In the genomic region with DNA sequence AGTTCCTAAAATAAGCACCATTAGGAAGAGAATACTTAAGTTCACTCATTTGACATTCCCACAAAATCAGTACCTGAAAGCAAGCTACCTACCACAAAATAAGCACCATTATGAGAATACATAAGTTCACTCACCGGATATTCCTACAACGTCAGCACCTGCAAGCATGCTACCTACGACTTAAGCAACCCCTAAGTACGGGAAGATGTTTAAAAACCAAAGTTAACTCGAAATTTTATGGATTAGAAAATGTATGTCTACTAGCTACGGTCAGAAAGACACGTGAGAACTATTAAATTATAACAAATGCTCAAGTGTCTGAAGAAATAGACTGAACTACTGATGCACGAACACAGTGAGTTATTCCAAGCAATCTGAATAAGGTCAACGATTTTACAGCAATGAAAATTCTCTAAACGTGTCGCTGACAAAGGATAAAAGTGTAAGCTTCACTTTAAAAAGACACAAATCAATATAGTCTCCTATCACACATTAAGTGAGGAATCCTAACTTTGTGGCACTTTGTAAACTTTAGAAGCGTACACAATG, we compare ENCODE assay signal across 8 cellular contexts. TPM values are rescaled to one million over a fixed set of nuclear protein-coding genes. Genes with fewer than 3 reads are reported as not detected.
DNase-seq lines count a peak whose midpoint lies in the region; ATAC-seq and TF ChIP-seq lines count a peak whose summit lies in the region.

No MANE protein-coding gene starts in this region.

- TF ChIP-seq POLR2A in body of pancreas (IDR thresholded peaks at IDR 0.05), result no peak

- no peak overlapping the region for H2AK5ac ChIP-seq in mesenchymal stem cell (ENCODE audit: low read length, severe bottlenecking)

- intact Hi-C loops in body of pancreas (cut with DNase I), result no loop called here
- intact Hi-C loops in aorta (cut with DNase I), result no loop called here
- intact Hi-C loops in sciatic nerve (cut with DNase I), result no loop called here

- DNase-seq in stimulated activated CD4-positive, alpha-beta T cell treated with anti-CD3 and anti-CD28 coated beads, Interleukin-4, amount 100 ng/mL, for 24 hours, result peak; percentile 17
- no peak for DNase-seq in stimulated activated CD4-positive, alpha-beta T cell treated with anti-CD3 and anti-CD28 coated beads, Interleukin-2, amount 100 ng/mL, for 24 hours
- DNase-seq in body of pancreas (no peak), mesenchymal stem cell (no peak), aorta (no peak), NCI-H187 (lab: John Stamatoyannopoulos, UW) (no peak), sciatic nerve (ENCODE audit: low spot score) (no peak)

- no peak overlapping the region for H3K4ac ChIP-seq in mesenchymal stem cell (ENCODE audit: low read depth in 1 of 2, low read length in 2 of 2)

- no peak overlapping the region for H2BK12ac ChIP-seq in mesenchymal stem cell (ENCODE audit: low read length in 2 of 2)

- no peak overlapping the region for H2AFZ ChIP-seq in mesenchymal stem cell (ENCODE audit: low read depth, low read length)

- peak overlapping the region in 1 of 2 donors; percentile 61 for H3K4me3 ChIP-seq in body of pancreas
- peak overlapping the region in 1 of 2 experiments; percentile 93 for H3K4me3 ChIP-seq in mesenchymal stem cell (ENCODE audit: insufficient read depth in 1 of 2, low read depth in 1 of 2, low read length in 2 of 2)
- H3K4me3 ChIP-seq in aorta (ENCODE audit: low read length in 2 of 2), result peak overlapping the region; percentile 86 to 97

- no peak overlapping the region for H3K23ac ChIP-seq in mesenchymal stem cell (ENCODE audit: low read length in 2 of 2)

- no peak overlapping the region for H3K18ac ChIP-seq in mesenchymal stem cell (ENCODE audit: low read depth in 1 of 2, low read length in 2 of 2)

- no peaks in the 10 kb centered on the region for H3K9me3 ChIP-seq in body of pancreas
- H3K9me3 ChIP-seq in mesenchymal stem cell (ENCODE audit: control insufficient read depth, low read length), result no peaks in the 10 kb centered on the region
- H3K9me3 ChIP-seq in aorta (ENCODE audit: control insufficient read depth, low read length), result no peaks in the 10 kb centered on the region

- peak overlapping the region; percentile 94 for H3K9ac ChIP-seq in mesenchymal stem cell (ENCODE audit: low read length)

- peaks cover 61% of the 10 kb centered on the region for H3K4me1 ChIP-seq in body of pancreas
- peaks cover 1% of the 10 kb centered on the region for H3K4me1 ChIP-seq in mesenchymal stem cell (ENCODE audit: control insufficient read depth, insufficient read depth, low read depth, low read length)
- H3K4me1 ChIP-seq in aorta (ENCODE audit: control insufficient read depth in 1 of 2, insufficient read depth in 2 of 2, low read length in 2 of 2), result peaks cover 6 to 8% of the 10 kb centered on the region in 2 donors

- peak overlapping the region; percentile 87 for H3K4me2 ChIP-seq in mesenchymal stem cell (ENCODE audit: low read length, poor library complexity, severe bottlenecking)

- no peak overlapping the region for H2BK120ac ChIP-seq in mesenchymal stem cell (ENCODE audit: low read depth, low read length)

- H2BK5ac ChIP-seq in mesenchymal stem cell (ENCODE audit: low read depth, low read length, poor library complexity, severe bottlenecking), result no peak overlapping the region

- no peak for TF ChIP-seq CTCF in body of pancreas (IDR thresholded peaks at IDR 0.05)

- peak overlapping the region; percentile 83 to 97 (median 91) for H3K27ac ChIP-seq in body of pancreas
- peak overlapping the region; percentile 51 for H3K27ac ChIP-seq in mesenchymal stem cell (ENCODE audit: low read length, poor library complexity, severe bottlenecking)
- no peak overlapping the region for H3K27ac ChIP-seq in aorta (ENCODE audit: low read depth in 1 of 2, low read length in 2 of 2)

- no peak overlapping the region for H3K14ac ChIP-seq in mesenchymal stem cell (ENCODE audit: low read length in 2 of 2)

- H4K91ac ChIP-seq in mesenchymal stem cell (ENCODE audit: low read length), result no peak overlapping the region

- ATAC-seq in body of pancreas (no peak), aorta (ENCODE audit: low FRiP score) (no peak), sciatic nerve (no peak), HG03442 (IDR thresholded peaks at IDR 0.05; ENCODE audit: unreplicated experiment) (no peak)

- no peaks in the 10 kb centered on the region for H3K79me1 ChIP-seq in mesenchymal stem cell (replicated peaks; ENCODE audit: low read length, poor library complexity, severe bottlenecking)

- H2BK15ac ChIP-seq in mesenchymal stem cell (ENCODE audit: low read depth, poor library complexity, severe bottlenecking), result no peak overlapping the region

- H3K36me3 ChIP-seq in body of pancreas (replicated peaks in 1 of 2; ENCODE audit: insufficient read depth in 1 of 2, low read depth in 2 of 2) (no peaks in the 10 kb centered on the region), mesenchymal stem cell (ENCODE audit: control insufficient read depth in 1 of 2, insufficient read depth in 2 of 2, low read depth in 1 of 2, low read length in 2 of 2) (no peaks in the 10 kb centered on the region), aorta (ENCODE audit: control insufficient read depth in 1 of 2, insufficient read depth in 2 of 2, low read length in 1 of 2) (no peaks in the 10 kb centered on the region)

- no peak overlapping the region for H4K8ac ChIP-seq in mesenchymal stem cell (ENCODE audit: low read length)

- H3K27me3 ChIP-seq in body of pancreas, result no peaks in the 10 kb centered on the region
- no peaks in the 10 kb centered on the region for H3K27me3 ChIP-seq in mesenchymal stem cell (ENCODE audit: control insufficient read depth in 1 of 2, insufficient read depth in 1 of 2, low read length in 2 of 2)
- H3K27me3 ChIP-seq in aorta (ENCODE audit: control insufficient read depth in 1 of 2, insufficient read depth in 2 of 2, low read length in 1 of 2), result no peaks in the 10 kb centered on the region

- WGBS in body of pancreas, 2 donors, result 0 to 2% methylated on average over 12 of the region's 12 CpGs
- 18% methylated on average over 5 of the region's 12 CpGs for WGBS in mesenchymal stem cell
- 6 to 7% methylated on average over 12 of the region's 12 CpGs for WGBS in aorta, 2 donors

RNA-seq across cellular contexts. Expression of a gene that starts 1.5 kb away (rescaled TPM):
- total RNA-seq in body of pancreas (10 to 100 TPM; 22.4 to 43.6 TPM), aorta (10 to 100 TPM; 76.7 to 77.7 TPM), sciatic nerve (82.7 TPM)
- 94.6 TPM for polyA plus RNA-seq in mesenchymal stem cell (2013, experiment 1 of 2)
- 92.6 TPM for polyA plus RNA-seq in mesenchymal stem cell (2013, experiment 2 of 2)
- 10 to 100 TPM; 28.7 to 38.4 TPM for polyA plus RNA-seq in aorta

RNA-seq across cellular contexts. Expression of a gene that starts 27.6 kb away (rescaled TPM):
- 1 to 10 TPM; 1.8 to 2.3 TPM for total RNA-seq in body of pancreas
- 0.47 TPM for polyA plus RNA-seq in mesenchymal stem cell (2013, experiment 1 of 2)
- polyA plus RNA-seq in mesenchymal stem cell (2013, experiment 2 of 2), result 1.4 TPM
- total RNA-seq in aorta, result 10 to 100 TPM; 13.0 to 15.0 TPM
- 1 to 10 TPM in 1 of 2 donors, under 1 TPM in 1; 0.88 to 5.1 TPM for polyA plus RNA-seq in aorta
- total RNA-seq in sciatic nerve, result 11.9 TPM

RNA-seq across cellular contexts. Expression of a gene that starts 50.7 kb away (rescaled TPM):
- total RNA-seq in body of pancreas (not detected), aorta (not detected), sciatic nerve (not detected)
- polyA plus RNA-seq in mesenchymal stem cell (2013, experiment 1 of 2), result 0.07 TPM
- not detected for polyA plus RNA-seq in mesenchymal stem cell (2013, experiment 2 of 2)
- polyA plus RNA-seq in aorta, result not detected

Comparison
In these comparisons a context has a peak if more than half of its experiments do, and no peak if none do; other contexts are left out.
1. H3K27ac ChIP-seq: peak in body of pancreas (4 of 4) and mesenchymal stem cell (single experiment); none in aorta (0 of 2).